Comparison of ENCODE assay signal across 8 cellular contexts in genomic region chr12:124938606-124939427, GRCh38. TPM values are rescaled to one million over a fixed set of nuclear protein-coding genes. Genes with fewer than 3 reads are reported as not detected.
A peak's percentile ranks its signal among the peaks of the same experiment; 100 is the strongest.
DNase-seq lines count a peak whose midpoint lies in the region; ATAC-seq and TF ChIP-seq lines count a peak whose summit lies in the region.

No MANE protein-coding gene starts in this region.

- no peaks in the 10 kb centered on the region for H4K20me1 ChIP-seq in OCI-LY7 (ENCODE audit: insufficient read depth, low read length)

- H2AFZ ChIP-seq in OCI-LY7 (ENCODE audit: low read length), result peak overlapping the region; percentile 78; the same call in 1 of the 2 replicates

- peaks cover 5% of the 10 kb centered on the region; the same call in 1 of the 2 replicates for H3K36me3 ChIP-seq in OCI-LY7 (ENCODE audit: insufficient read depth, low read length)

- ATAC-seq in HG02588 (IDR thresholded peaks at IDR 0.05; ENCODE audit: unreplicated experiment), result peak; percentile 29

- CTCF ChIA-PET in OCI-LY7 (lab: Charles Lee; ENCODE audit: unreplicated experiment), result interaction anchor here (1.0 to 4.3 kb wide), 3 partner anchors 16 to 32 kb away, joined by 3 to 21 read pairs (median 4); no protein-coding TSS in a partner anchor

- peak overlapping the region; percentile 49 for H3K4me3 ChIP-seq in GM12875 (ENCODE audit: low read depth, low read length)
- H3K4me3 ChIP-seq in OCI-LY7 (ENCODE audit: low read depth, low read length, poor library complexity, severe bottlenecking), result peak overlapping the region; percentile 72
- H3K4me3 ChIP-seq in iPS-18c (ENCODE audit: insufficient read depth, low read depth, low read length), result peak overlapping the region; percentile 82

- TF ChIP-seq CTCF in GM12875 (IDR thresholded peaks at IDR 0.05; ENCODE audit: borderline replicate concordance, insufficient read depth, low read depth, low read length), result 0 out of 2 replicates have a peak, but pooled peaks have one; percentile 32
- peak; percentile 86 for TF ChIP-seq CTCF in OCI-LY7 (conservative IDR thresholded peaks at IDR 0.05; ENCODE audit: low read length)

- H3K9me3 ChIP-seq in OCI-LY7 (ENCODE audit: low read length), result no peaks in the 10 kb centered on the region
- H3K9me3 ChIP-seq in iPS-18c (ENCODE audit: control insufficient read depth, insufficient read depth, low read length), result no peaks in the 10 kb centered on the region

- H3K79me2 ChIP-seq in OCI-LY7 (ENCODE audit: insufficient read depth, low read depth, low read length), result no peaks in the 10 kb centered on the region

- peak overlapping the region; percentile 81 for H3K4me2 ChIP-seq in OCI-LY7 (ENCODE audit: low read length)

- POLR2A ChIA-PET in OCI-LY7 (lab: Charles Lee), result interaction anchor here (0.6 to 10.3 kb wide), 11 partner anchors 11 to 149 kb away, joined by 3 to 167 read pairs (median 5); partner anchors contain the start of gene UBC

- no peaks in the 10 kb centered on the region for H3K9me2 ChIP-seq in OCI-LY7 (ENCODE audit: insufficient read depth, low read length)

- DNase-seq in OCI-LY7 (ENCODE audit: low spot score) (peak; percentile 88), astrocyte of the hippocampus (ENCODE audit: low read depth, low spot score) (peak; percentile 88), UCSD-AML1 (lab: John Stamatoyannopoulos, UW; ENCODE audit: unreplicated experiment) (no peak), SKM-1 treated with dmso at 0.1 percent for 144 hours (lab: John Stamatoyannopoulos, UW; ENCODE audit: unreplicated experiment) (no peak)
- peak; percentile 66 for DNase-seq in stimulated activated CD4-positive, alpha-beta T cell treated with anti-CD3 and anti-CD28 coated beads, Interleukin-15, amount 100 ng/mL, for 24 hours

- intact Hi-C loops in OCI-LY7 (cut with micrococcal nuclease; ENCODE audit: unreplicated experiment), result loop anchor here (1.0 to 2.0 kb wide), 7 partner anchors 12 to 76 kb away; partner anchors contain the start of gene SCARB1

- H3K4me1 ChIP-seq in OCI-LY7 (ENCODE audit: insufficient read depth, low read length, poor library complexity, severe bottlenecking), result peaks cover 29% of the 10 kb centered on the region

- peak overlapping the region; percentile 88 for H3K27ac ChIP-seq in OCI-LY7 (ENCODE audit: low read depth, low read length, poor library complexity, severe bottlenecking)

- no TSS peak for BruUV-seq in OCI-LY7 (replicated peaks; lab: Mats Ljungman, UMichigan)

RNA-seq across cellular contexts. Expression of gene UBC, which starts 24.4 kb away (rescaled TPM):
- total RNA-seq in OCI-LY7 (2014; rRNA removed; shearing (Covaris generic)), result 425 and 431 TPM in 2 replicates
- total RNA-seq in OCI-LY7 (2022), result 616 and 682 TPM in 2 replicates

RNA-seq across cellular contexts. Expression of gene DHX37, which starts 50.1 kb away (rescaled TPM):
- total RNA-seq in OCI-LY7 (2014; rRNA removed; shearing (Covaris generic)), result 32.0 and 34.2 TPM in 2 replicates
- total RNA-seq in OCI-LY7 (2022), result 25.2 and 34.5 TPM in 2 replicates

RNA-seq across cellular contexts. Expression of gene BRI3BP, which starts 54.6 kb away (rescaled TPM):
- total RNA-seq in OCI-LY7 (2014; rRNA removed; shearing (Covaris generic)), result 62.6 and 73.4 TPM in 2 replicates
- 118 and 120 TPM in 2 replicates for total RNA-seq in OCI-LY7 (2022)

Comparison
In these comparisons a context has a peak if more than half of its experiments do, and no peak if none do; other contexts are left out.
1. DNase-seq: peak in OCI-LY7 (single experiment), astrocyte of the hippocampus (single experiment) and stimulated activated CD4-positive, alpha-beta T cell treated with anti-CD3 and anti-CD28 coated beads, Interleukin-15, amount 100 ng/mL, for 24 hours (single experiment); none in UCSD-AML1 (single experiment) and SKM-1 treated with dmso at 0.1 percent for 144 hours (single experiment).
2. Peak in every context shown above with its lines, with median percentiles within 50 percentile points of each other: H3K4me3 ChIP-seq.